ENCODE assay signal across 14 cellular contexts in the genomic region with DNA sequence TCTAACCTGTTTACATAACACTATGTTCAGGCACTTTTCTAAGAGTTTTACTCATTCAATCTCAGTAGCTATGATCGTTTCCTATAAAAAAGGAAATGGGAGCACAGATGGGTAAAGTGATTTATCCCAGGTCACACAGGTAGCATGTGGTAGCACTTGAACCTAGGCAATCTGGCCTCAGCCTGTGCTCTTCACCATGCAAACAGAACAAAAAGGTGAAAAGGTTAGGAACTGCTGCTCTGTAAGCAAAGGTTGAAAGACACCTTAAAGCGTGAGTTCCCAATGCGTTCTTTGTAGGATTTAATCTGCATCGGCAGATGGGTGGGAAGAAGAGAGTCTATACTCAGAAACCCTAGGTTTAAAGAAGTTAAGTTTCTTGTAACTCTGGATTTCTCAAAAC. TPM values are rescaled to one million over a fixed set of nuclear protein-coding genes. Genes with fewer than 3 reads are reported as not detected.
DNase-seq lines count a peak whose midpoint lies in the region; ATAC-seq and TF ChIP-seq lines count a peak whose summit lies in the region.
"Had no signal": no experiment of that assay in that cellular context is flagged by ENCODE, and none has a peak within 500 bp of the region (broad histone marks: within the 10 kb centered on the region; RNA-seq: fewer than 3 reads in every experiment).

No MANE protein-coding gene starts in this region.

- no peaks in the 10 kb centered on the region for H3K27me3 ChIP-seq in H9 (ENCODE audit: insufficient read depth, low read length)
- H3K27me3 ChIP-seq: BLaER1 treated with 17β-estradiol and CSF1 and Interleukin-3, amounts not matched to agents 10 nM and 100 nM had no signal

- H3K4me2 ChIP-seq in H9 (ENCODE audit: insufficient read depth, insufficient read length, low read length), result no peak overlapping the region
- H3K4me2 ChIP-seq: BLaER1 treated with 17β-estradiol and CSF1 and Interleukin-3, amounts not matched to agents 10 nM and 100 nM had no signal

- H3K56ac ChIP-seq in H9 (ENCODE audit: insufficient read length, low read depth, low read length), result no peak overlapping the region

- H3K23ac ChIP-seq in H9 (ENCODE audit: insufficient read length, low read depth, low read length), result no peak overlapping the region

- no peaks in the 10 kb centered on the region for H3K4me1 Mint-ChIP-seq in activated T-cell treated with anti-CD3 and anti-CD28 coated beads, Interleukin-2, amount 50 U/mL, for 72 hours (ENCODE audit: low read depth)
- H3K4me1 Mint-ChIP-seq in H9, result peaks cover 0 to 13% of the 10 kb centered on the region in 2 experiments; a peak in 3 of 4 replicates
- no peaks in the 10 kb centered on the region for H3K4me1 Mint-ChIP-seq in mesothelial cell of epicardium

- no peaks in the 10 kb centered on the region for H4K20me1 ChIP-seq in H9 (ENCODE audit: control insufficient read depth, insufficient read depth, insufficient read length)

- DNase-seq in activated T-cell treated with anti-CD3 and anti-CD28 coated beads, Interleukin-2, amount 50 U/mL, for 72 hours, result no peak
- no peak for DNase-seq in activated T-cell treated with anti-CD3 and anti-CD28 coated beads, Interleukin-2, amount 50 U/mL, for 48 hours
- DNase-seq in H9 (no peak), left lobe of liver (ENCODE audit: low spot score) (no peak), mesothelial cell of epicardium (ENCODE audit: low spot score in 2 of 2, unreplicated experiment in 2 of 2) (no peak), NOMO-1 treated with DMSO at 0.1 percent for 48 hours (lab: John Stamatoyannopoulos, UW; ENCODE audit: unreplicated experiment) (no peak)
- DNase-seq: 8988T; ACHN; CD4-positive, CD25-positive, alpha-beta regulatory T cell; DMS 273 treated with DMSO at 0.1 percent for 48 hours; GM23248; H7; IMR-90 had no signal

- H4K5ac ChIP-seq in H9 (ENCODE audit: insufficient read length, low read depth, low read length), result no peak overlapping the region

- H2BK15ac ChIP-seq in H9 (ENCODE audit: low read depth, low read length), result no peak overlapping the region

- H3K36me3 Mint-ChIP-seq in activated T-cell treated with anti-CD3 and anti-CD28 coated beads, Interleukin-2, amount 50 U/mL, for 72 hours (ENCODE audit: insufficient read depth in 2 of 2), result peaks cover 1 to 20% of the 10 kb centered on the region in 2 donors
- H3K36me3 Mint-ChIP-seq in H9 (ENCODE audit: insufficient read depth in 1 of 3, low read depth in 3 of 3) (peaks cover 67 to 93% (median 84%) of the 10 kb centered on the region in 3 experiments), mesothelial cell of epicardium (peaks cover 36% of the 10 kb centered on the region)

- no peak overlapping the region for H2BK5ac ChIP-seq in H9 (ENCODE audit: insufficient read length, low read length)

- no peaks in the 10 kb centered on the region for H3K9me3 Mint-ChIP-seq in activated T-cell treated with anti-CD3 and anti-CD28 coated beads, Interleukin-2, amount 50 U/mL, for 72 hours
- H3K9me3 Mint-ChIP-seq in H9 (peaks cover 0 to 9% of the 10 kb centered on the region in 2 experiments; a peak in 2 of 5 replicates), mesothelial cell of epicardium (no peaks in the 10 kb centered on the region)

- H4K91ac ChIP-seq in H9 (ENCODE audit: insufficient read length, low read depth, low read length), result no peak overlapping the region

- H2BK20ac ChIP-seq in H9 (ENCODE audit: low read depth, low read length, poor library complexity, severe bottlenecking), result no peak overlapping the region

- no peaks in the 10 kb centered on the region for H3K4me1 ChIP-seq in H9 (ENCODE audit: insufficient read depth, low read length)
- H3K4me1 ChIP-seq: BLaER1 treated with 17β-estradiol and CSF1 and Interleukin-3, amounts not matched to agents 10 nM and 100 nM had no signal

- H3K27ac Mint-ChIP-seq in activated T-cell treated with anti-CD3 and anti-CD28 coated beads, Interleukin-2, amount 50 U/mL, for 72 hours, result peak overlapping the region; percentile 77
- H3K27ac Mint-ChIP-seq in H9 (peak overlapping the region in 2 of 3 experiments; percentile 50 to 53; a peak in 3 of 7 replicates), mesothelial cell of epicardium (no peak overlapping the region)
- H3K27ac Mint-ChIP-seq: CD4-positive, CD25-positive, alpha-beta regulatory T cell had no signal

- H3K4ac ChIP-seq in H9 (ENCODE audit: low read depth, low read length), result no peak overlapping the region

- H3K27ac ChIP-seq in H9 (ENCODE audit: insufficient read length, low read depth, low read length), result no peak overlapping the region
- H3K27ac ChIP-seq: BLaER1 treated with 17β-estradiol and CSF1 and Interleukin-3, amounts not matched to agents 10 nM and 100 nM; GM23248 had no signal

- H2BK120ac ChIP-seq in H9 (ENCODE audit: low read depth, low read length, poor library complexity, severe bottlenecking), result no peak overlapping the region

- no peaks in the 10 kb centered on the region for H3K9me3 ChIP-seq in H9 (ENCODE audit: control insufficient read depth, low read depth, low read length)

- no peak overlapping the region for H3T11ph ChIP-seq in H9 (ENCODE audit: low read length)

- no peak overlapping the region for H3K9ac ChIP-seq in H9 (ENCODE audit: extremely low read depth, insufficient read length, low read length)
- H3K9ac ChIP-seq: BLaER1 treated with 17β-estradiol and CSF1 and Interleukin-3, amounts not matched to agents 10 nM and 100 nM; GM23248 had no signal

- H3K18ac ChIP-seq in H9 (ENCODE audit: insufficient read length, low read depth, low read length), result no peak overlapping the region

- WGBS in H9 (ENCODE audit: extremely low coverage, insufficient read length, low lambda C conversion rate), result no CpG with 5 or more reads among the region's 4 CpGs

- no peak overlapping the region for H2AFZ ChIP-seq in H9 (ENCODE audit: low read length)
- H2AFZ ChIP-seq: GM23248 had no signal

- TF ChIP-seq CTCF in H9 (conservative IDR thresholded peaks at IDR 0.05) (no peak), mesothelial cell of epicardium (IDR thresholded peaks at IDR 0.05; ENCODE audit: unreplicated experiment) (no peak)

- no peak overlapping the region for H4K8ac ChIP-seq in H9 (replicated peaks; ENCODE audit: insufficient read length, low read depth, low read length)

- no peaks in the 10 kb centered on the region for H3K23me2 ChIP-seq in H9 (ENCODE audit: insufficient read length, low read depth, low read length, poor library complexity, severe bottlenecking)

- ATAC-seq in activated T-cell treated with anti-CD3 and anti-CD28 coated beads, Interleukin-2, amount 50 U/mL, for 72 hours (replicated peaks in 1 of 2), result no peak
- peak; percentile 90 for ATAC-seq in left lobe of liver

- no peaks in the 10 kb centered on the region for H3K79me2 ChIP-seq in H9 (ENCODE audit: insufficient read depth, low read length)

- no peaks in the 10 kb centered on the region for H3K79me1 ChIP-seq in H9 (ENCODE audit: insufficient read depth, low read depth, low read length, poor library complexity, severe bottlenecking)

- no peak overlapping the region for H3K4me3 Mint-ChIP-seq in activated T-cell treated with anti-CD3 and anti-CD28 coated beads, Interleukin-2, amount 50 U/mL, for 72 hours
- H3K4me3 Mint-ChIP-seq in H9, result no peak overlapping the region
- no peak overlapping the region for H3K4me3 Mint-ChIP-seq in mesothelial cell of epicardium
- H3K4me3 Mint-ChIP-seq: CD4-positive, CD25-positive, alpha-beta regulatory T cell had no signal

- H3K27me3 Mint-ChIP-seq in activated T-cell treated with anti-CD3 and anti-CD28 coated beads, Interleukin-2, amount 50 U/mL, for 72 hours (ENCODE audit: low read depth), result no peaks in the 10 kb centered on the region
- H3K27me3 Mint-ChIP-seq in H9 (ENCODE audit: low read depth) (no peaks in the 10 kb centered on the region; the same call in 1 of the 2 replicates), mesothelial cell of epicardium (ENCODE audit: low read depth) (no peaks in the 10 kb centered on the region)
- H3K27me3 Mint-ChIP-seq: CD4-positive, CD25-positive, alpha-beta regulatory T cell had no signal

- no peak overlapping the region for H3K14ac ChIP-seq in H9 (ENCODE audit: insufficient read depth, low read length)

- H2AK5ac ChIP-seq in H9 (ENCODE audit: insufficient read length, low read length), result no peak overlapping the region

- H2BK12ac ChIP-seq in H9 (ENCODE audit: insufficient read length, low read depth, low read length), result no peak overlapping the region

RNA-seq across cellular contexts. Expression of gene KLHL11, which starts 14.9 kb away (rescaled TPM):
- 10 to 100 TPM; 17.6 to 24.4 TPM for total RNA-seq in activated T-cell treated with anti-CD3 and anti-CD28 coated beads, Interleukin-2, amount 50 U/mL, for 72 hours
- total RNA-seq in H9 (2021) (16.8 and 17.0 TPM in 2 replicates), left lobe of liver (5.9 TPM), mesothelial cell of epicardium (21.4 to 22.1 TPM (median 21.9 TPM) in 3 replicates)

RNA-seq across cellular contexts. Expression of gene ACLY, which starts 38.6 kb away (rescaled TPM):
- total RNA-seq in activated T-cell treated with anti-CD3 and anti-CD28 coated beads, Interleukin-2, amount 50 U/mL, for 72 hours, result 100 to 1,000 TPM; 124 to 129 TPM
- total RNA-seq in H9 (2021) (279 and 289 TPM in 2 replicates), left lobe of liver (20.9 TPM), mesothelial cell of epicardium (126 to 133 TPM (median 130 TPM) in 3 replicates)

RNA-seq across cellular contexts. Expression of gene KLHL10, which starts 42.5 kb away (rescaled TPM):
- total RNA-seq in activated T-cell treated with anti-CD3 and anti-CD28 coated beads, Interleukin-2, amount 50 U/mL, for 72 hours, result under 1 TPM in 1 of 2 donors, not detected in 1; 0.36 TPM
- 0.22 and 0.46 TPM in 2 replicates for total RNA-seq in H9 (2021)
- not detected for total RNA-seq in left lobe of liver
- total RNA-seq in mesothelial cell of epicardium, result 0.16 to 0.27 TPM in 2 of 3 replicates, not detected in the other
- total RNA-seq: CD4-positive, CD25-positive, alpha-beta regulatory T cell had no signal

RNA-seq across cellular contexts. Expression of gene NT5C3B, which starts 44.1 kb away (rescaled TPM):
- total RNA-seq in activated T-cell treated with anti-CD3 and anti-CD28 coated beads, Interleukin-2, amount 50 U/mL, for 72 hours, result 10 to 100 TPM; 34.9 to 49.5 TPM
- total RNA-seq in H9 (2021) (66.2 and 76.1 TPM in 2 replicates), left lobe of liver (24.3 TPM), mesothelial cell of epicardium (68.5 to 75.5 TPM (median 69.6 TPM) in 3 replicates)

RNA-seq across cellular contexts. Expression of gene ODAD4, which starts 50.3 kb away (rescaled TPM):
- total RNA-seq in activated T-cell treated with anti-CD3 and anti-CD28 coated beads, Interleukin-2, amount 50 U/mL, for 72 hours, result 1 to 10 TPM in 1 of 2 donors, under 1 TPM in 1; 0.72 to 1.6 TPM
- total RNA-seq in H9 (2021) (1.3 and 2.1 TPM in 2 replicates), left lobe of liver (0.30 TPM), mesothelial cell of epicardium (1.3 to 2.1 TPM (median 1.7 TPM) in 3 replicates)
- total RNA-seq: CD4-positive, CD25-positive, alpha-beta regulatory T cell had no signal
